Comparison of ENCODE assay signal across 7 cellular contexts in the genomic region with DNA sequence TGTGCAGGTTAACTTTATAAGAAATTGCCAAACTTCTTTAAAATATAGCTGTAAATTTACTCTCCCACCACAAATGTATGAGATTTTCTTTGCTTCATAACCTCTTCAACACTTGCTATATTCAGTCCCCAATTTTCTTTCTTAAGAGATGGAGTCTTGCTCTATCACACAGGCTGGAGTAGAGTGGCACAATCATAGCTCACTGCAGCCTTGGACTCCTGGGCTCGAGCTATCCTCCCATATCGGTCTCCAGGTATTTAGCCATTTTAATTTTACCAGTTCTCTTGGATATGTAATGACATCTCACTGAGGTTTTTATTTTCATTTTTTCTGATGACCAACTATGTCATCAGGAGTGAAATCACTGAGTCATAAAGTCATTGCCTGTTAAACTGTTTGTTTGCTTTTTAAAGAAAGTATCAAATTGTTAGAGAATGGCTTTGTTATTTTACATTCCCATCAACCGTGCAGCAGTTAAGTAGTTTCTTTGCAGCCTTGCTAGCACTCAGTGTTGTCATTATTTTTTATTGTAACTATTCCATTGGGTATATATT. TPM values are rescaled to one million over a fixed set of nuclear protein-coding genes. Genes with fewer than 3 reads are reported as not detected.
DNase-seq lines count a peak whose midpoint lies in the region; ATAC-seq and TF ChIP-seq lines count a peak whose summit lies in the region.
"Not testable (repeated sequence)": the region's sequence is repeated elsewhere in the genome, so short reads cannot be mapped to it uniquely, and the experiment has no call there.

No MANE protein-coding gene starts in this region.

- H3K4me2 ChIP-seq in Karpas-422 (ENCODE audit: low read depth, low read length, poor library complexity, severe bottlenecking) = peak overlapping the region; percentile 44

- H3K36me3 ChIP-seq in Caco-2 (ENCODE audit: control insufficient read depth, insufficient read depth, low read length); Karpas-422 (ENCODE audit: insufficient read depth, low read length): not testable (repeated sequence)

- H3K27me3 Mint-ChIP-seq in Caco-2 (ENCODE audit: insufficient read depth, unreplicated experiment); T-cell; activated T-helper 2 cell treated with anti-CD3 and anti-CD28 coated beads, Interferon-gamma antibody, Interleukin-2, Interleukin-4, amounts not matched to agents 10 μg/mL and 5 μg/mL and 100 μg/mL, durations not matched to agents 14 hours and 24 hours and 36 hours (ENCODE audit: low read depth); chondrocyte (ENCODE audit: low read depth); neural crest cell (ENCODE audit: low read depth): not testable (repeated sequence)

- H3K79me2 ChIP-seq in Karpas-422 (ENCODE audit: low read length) = peaks cover 13% of the 10 kb centered on the region

- intact Hi-C loops in Caco-2 (cut with micrococcal nuclease; ENCODE audit: unreplicated experiment) = loop anchor here (5.0 kb wide), 1 partner anchor 162 kb away; the partner anchor contains the start of gene MINPP1
- intact Hi-C loops in activated T-helper 2 cell treated with anti-CD3 and anti-CD28 coated beads, Interferon-gamma antibody, Interleukin-2, Interleukin-4, amounts not matched to agents 10 μg/mL and 5 μg/mL and 100 μg/mL, durations not matched to agents 14 hours and 24 hours and 36 hours (cut with micrococcal nuclease) = not testable (repeated sequence)

- H3K27me3 ChIP-seq in Caco-2 (replicated peaks; ENCODE audit: control insufficient read depth, insufficient read depth, low read length); Karpas-422 (ENCODE audit: low read length); foreskin keratinocyte: not testable (repeated sequence)

- CTCF ChIA-PET in Caco-2 (lab: Charles Lee); T-cell (lab: Charles Lee): not testable (repeated sequence)

- H3K4me1 Mint-ChIP-seq in Caco-2 (ENCODE audit: low read depth, unreplicated experiment) (peaks cover 20% of the 10 kb centered on the region), T-cell (peaks cover 24 to 30% (median 24%) of the 10 kb centered on the region in 3 donors), chondrocyte (ENCODE audit: low read depth) (peaks cover 23% of the 10 kb centered on the region), neural crest cell (peaks cover 21% of the 10 kb centered on the region)
- H3K4me1 Mint-ChIP-seq in activated T-helper 2 cell treated with anti-CD3 and anti-CD28 coated beads, Interferon-gamma antibody, Interleukin-2, Interleukin-4, amounts not matched to agents 10 μg/mL and 5 μg/mL and 100 μg/mL, durations not matched to agents 14 hours and 24 hours and 36 hours (ENCODE audit: low read depth) = peaks cover 19% of the 10 kb centered on the region

- H4K20me1 ChIP-seq in Karpas-422 (ENCODE audit: insufficient read depth, low read depth, low read length) = not testable (repeated sequence)

- not testable (repeated sequence) for BruUV-seq in Caco-2 (replicated peaks; lab: Mats Ljungman, UMichigan)

- not testable (repeated sequence) for H3K4me3 ChIP-seq in Caco-2 (ENCODE audit: low read depth, low read length); Karpas-422 (ENCODE audit: low read length)

- H3K36me3 Mint-ChIP-seq in Caco-2 (ENCODE audit: insufficient read depth, unreplicated experiment) = peaks cover 20% of the 10 kb centered on the region
- not testable (repeated sequence) for H3K36me3 Mint-ChIP-seq in T-cell; chondrocyte (ENCODE audit: low read depth); neural crest cell (ENCODE audit: low read depth)
- H3K36me3 Mint-ChIP-seq in activated T-helper 2 cell treated with anti-CD3 and anti-CD28 coated beads, Interferon-gamma antibody, Interleukin-2, Interleukin-4, amounts not matched to agents 10 μg/mL and 5 μg/mL and 100 μg/mL, durations not matched to agents 14 hours and 24 hours and 36 hours (ENCODE audit: low read depth) = peaks cover 21% of the 10 kb centered on the region

- DNase-seq in Caco-2; Karpas-422; T-cell; activated T-helper 2 cell treated with anti-CD3 and anti-CD28 coated beads, Interferon-gamma antibody, Interleukin-2, Interleukin-4, amounts not matched to agents 10 μg/mL and 5 μg/mL and 100 μg/mL, durations not matched to agents 14 hours and 24 hours and 36 hours (ENCODE audit: low spot score); chondrocyte (ENCODE audit: low spot score); foreskin keratinocyte; neural crest cell (ENCODE audit: low read depth, low spot score): not testable (repeated sequence)

- H3K27ac ChIP-seq in Karpas-422 (ENCODE audit: low read length) = not testable (repeated sequence)
- H3K27ac ChIP-seq in foreskin keratinocyte = peak overlapping the region; percentile 27

- H3K9me3 Mint-ChIP-seq in Caco-2 (ENCODE audit: unreplicated experiment); T-cell; activated T-helper 2 cell treated with anti-CD3 and anti-CD28 coated beads, Interferon-gamma antibody, Interleukin-2, Interleukin-4, amounts not matched to agents 10 μg/mL and 5 μg/mL and 100 μg/mL, durations not matched to agents 14 hours and 24 hours and 36 hours; chondrocyte (ENCODE audit: low read depth); neural crest cell: not testable (repeated sequence)

- not testable (repeated sequence) for H3K9me3 ChIP-seq in Caco-2; Karpas-422 (ENCODE audit: low read length)

- not testable (repeated sequence) for H3K9ac ChIP-seq in Karpas-422 (ENCODE audit: low read length)

- H3K4me3 Mint-ChIP-seq in Caco-2 (ENCODE audit: unreplicated experiment) (peak overlapping the region; percentile 25), T-cell (peak overlapping the region; percentile 29 to 49 (median 34)), chondrocyte (ENCODE audit: unreplicated experiment) (peak overlapping the region; percentile 42), neural crest cell (peak overlapping the region; percentile 55)
- peak overlapping the region; percentile 95 for H3K4me3 Mint-ChIP-seq in activated T-helper 2 cell treated with anti-CD3 and anti-CD28 coated beads, Interferon-gamma antibody, Interleukin-2, Interleukin-4, amounts not matched to agents 10 μg/mL and 5 μg/mL and 100 μg/mL, durations not matched to agents 14 hours and 24 hours and 36 hours (ENCODE audit: low read depth)

- H3K4me1 ChIP-seq in Caco-2; Karpas-422 (ENCODE audit: low read length): not testable (repeated sequence)
- H3K4me1 ChIP-seq in foreskin keratinocyte = peaks cover 17% of the 10 kb centered on the region

- peak overlapping the region; percentile 41 for H3K27ac Mint-ChIP-seq in Caco-2 (ENCODE audit: unreplicated experiment)
- not testable (repeated sequence) for H3K27ac Mint-ChIP-seq in T-cell; activated T-helper 2 cell treated with anti-CD3 and anti-CD28 coated beads, Interferon-gamma antibody, Interleukin-2, Interleukin-4, amounts not matched to agents 10 μg/mL and 5 μg/mL and 100 μg/mL, durations not matched to agents 14 hours and 24 hours and 36 hours; neural crest cell (ENCODE audit: unreplicated experiment)
- H3K27ac Mint-ChIP-seq in chondrocyte (ENCODE audit: unreplicated experiment) = peak overlapping the region; percentile 87

- TF ChIP-seq CTCF in Caco-2 (IDR thresholded peaks at IDR 0.05; ENCODE audit: insufficient read depth in 1 of 2, low read depth in 1 of 2, low read length in 1 of 2, severe bottlenecking in 1 of 2, unreplicated experiment in 1 of 2); chondrocyte (IDR thresholded peaks at IDR 0.05); foreskin keratinocyte (conservative IDR thresholded peaks at IDR 0.05); neural crest cell (conservative IDR thresholded peaks at IDR 0.05): not testable (repeated sequence)

- not testable (repeated sequence) for ATAC-seq in T-cell (replicated peaks in 1 of 4); foreskin keratinocyte

- not testable (repeated sequence) for H2AFZ ChIP-seq in Karpas-422 (ENCODE audit: low read length)

- POLR2A ChIA-PET in Caco-2 (lab: Charles Lee); T-cell (lab: Charles Lee): not testable (repeated sequence)

- H3K9me2 ChIP-seq in Karpas-422 (replicated peaks; ENCODE audit: insufficient read depth, low read length) = not testable (repeated sequence)

RNA-seq across cellular contexts. Expression of gene NUTM2D, which starts 17.2 kb away (rescaled TPM):
- total RNA-seq in Caco-2 (2022) (2.9 and 4.4 TPM in 2 replicates), T-cell (1 to 10 TPM; 2.9 to 5.5 (median 4.1) TPM), chondrocyte (3.2 to 8.3 TPM (median 3.7 TPM) in 3 replicates), foreskin keratinocyte (2.5 and 2.9 TPM in 2 replicates), neural crest cell (13.0 and 13.5 TPM in 2 replicates)
- total RNA-seq in Karpas-422 (2014; rRNA removed; shearing (Covaris generic); ENCODE audit: low replicate concordance) = 0.19 TPM in 1 of 2 replicates, not detected in the other
- 1.9 and 2.7 TPM in 2 replicates for total RNA-seq in activated T-helper 2 cell treated with anti-CD3 and anti-CD28 coated beads, Interferon-gamma antibody, Interleukin-2, Interleukin-4, amounts not matched to agents 10 μg/mL and 5 μg/mL and 100 μg/mL, durations not matched to agents 14 hours and 24 hours and 36 hours
- 2.3 and 2.7 TPM in 2 replicates for polyA plus RNA-seq in foreskin keratinocyte

Comparison
In these comparisons a context has a peak if more than half of its experiments do, and no peak if none do; other contexts are left out.
1. H3K4me3 Mint-ChIP-seq: peak in every context shown above with its lines; median percentile 95 in activated T-helper 2 cell treated with anti-CD3 and anti-CD28 coated beads, Interferon-gamma antibody, Interleukin-2, Interleukin-4, amounts not matched to agents 10 μg/mL and 5 μg/mL and 100 μg/mL, durations not matched to agents 14 hours and 24 hours and 36 hours; 55 in neural crest cell; 42 in chondrocyte; 34 in T-cell; 25 in Caco-2.